In the genomic region with DNA sequence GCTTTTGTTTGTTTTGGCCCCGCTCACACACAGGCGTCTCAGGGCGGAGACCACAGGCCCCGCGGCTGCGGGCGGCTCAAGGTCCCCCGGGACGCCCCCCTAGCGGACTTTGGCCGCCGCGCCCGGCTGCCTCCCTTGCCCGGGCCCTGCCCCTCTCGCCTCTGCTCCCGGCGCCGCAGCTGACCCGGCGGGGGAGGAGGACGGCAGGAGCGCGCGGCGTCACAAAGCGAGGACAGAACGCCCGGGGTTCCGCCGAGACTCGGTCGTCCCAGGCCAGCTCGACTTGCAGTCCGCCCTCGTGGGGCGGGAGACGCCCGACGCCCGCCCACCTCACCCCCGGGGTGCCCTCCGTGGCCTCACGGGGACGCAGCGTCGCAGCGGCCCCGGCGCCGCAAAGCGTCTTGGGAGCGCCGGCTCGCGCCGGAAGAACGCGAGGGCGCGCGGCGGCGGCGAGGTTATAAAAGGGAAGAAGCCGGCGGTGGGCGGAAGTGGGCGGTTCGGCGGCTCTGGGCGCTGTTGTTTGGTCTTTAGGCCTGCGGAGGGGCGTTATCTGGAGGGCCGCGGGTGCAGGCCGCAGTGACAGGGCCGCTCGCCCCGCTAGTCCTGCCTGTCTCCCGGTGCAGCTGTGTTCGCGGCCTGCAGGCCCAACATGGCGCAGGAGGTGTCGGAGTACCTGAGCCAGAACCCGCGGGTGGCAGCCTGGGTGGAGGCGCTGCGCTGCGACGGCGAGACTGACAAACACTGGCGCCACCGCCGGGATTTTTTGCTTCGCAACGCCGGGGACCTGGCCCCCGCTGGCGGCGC, we compare ENCODE assay signal across 8 cellular contexts. TPM values are rescaled to one million over a fixed set of nuclear protein-coding genes. Genes with fewer than 3 reads are reported as not detected.
DNase-seq lines count a peak whose midpoint lies in the region; ATAC-seq and TF ChIP-seq lines count a peak whose summit lies in the region.

A gene with protein sequence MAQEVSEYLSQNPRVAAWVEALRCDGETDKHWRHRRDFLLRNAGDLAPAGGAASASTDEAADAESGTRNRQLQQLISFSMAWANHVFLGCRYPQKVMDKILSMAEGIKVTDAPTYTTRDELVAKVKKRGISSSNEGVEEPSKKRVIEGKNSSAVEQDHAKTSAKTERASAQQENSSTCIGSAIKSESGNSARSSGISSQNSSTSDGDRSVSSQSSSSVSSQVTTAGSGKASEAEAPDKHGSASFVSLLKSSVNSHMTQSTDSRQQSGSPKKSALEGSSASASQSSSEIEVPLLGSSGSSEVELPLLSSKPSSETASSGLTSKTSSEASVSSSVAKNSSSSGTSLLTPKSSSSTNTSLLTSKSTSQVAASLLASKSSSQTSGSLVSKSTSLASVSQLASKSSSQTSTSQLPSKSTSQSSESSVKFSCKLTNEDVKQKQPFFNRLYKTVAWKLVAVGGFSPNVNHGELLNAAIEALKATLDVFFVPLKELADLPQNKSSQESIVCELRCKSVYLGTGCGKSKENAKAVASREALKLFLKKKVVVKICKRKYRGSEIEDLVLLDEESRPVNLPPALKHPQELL (plus strand): TSS at position 488 of the 804 bp plus-strand sequence. CDS start 162 bp downstream, at position 650.

- in situ Hi-C loops in G401 (cut with HindIII; ENCODE audit: low sequenced_read_pairs) = no loop called here

- no peaks in the 10 kb centered on the region for H3K79me1 ChIP-seq in H9 (ENCODE audit: insufficient read depth, low read depth, low read length, poor library complexity, severe bottlenecking)

- peak within 1 kb of the TSS; percentile 97 for H3K18ac ChIP-seq in H9 (ENCODE audit: insufficient read length, low read depth, low read length)

- WGBS in H9 (ENCODE audit: extremely low coverage, insufficient read length, low lambda C conversion rate) = no CpG with 5 or more reads among the region's 101 CpGs

- no peaks in the 10 kb centered on the region for H4K20me1 ChIP-seq in H9 (ENCODE audit: control insufficient read depth, insufficient read depth, insufficient read length)

- TF ChIP-seq POLR2A in Raji (IDR thresholded peaks at IDR 0.05; ENCODE audit: insufficient read depth, low read depth, low read length) = peak; percentile 88

- no peak within 1 kb of the TSS for H3T11ph ChIP-seq in H9 (ENCODE audit: low read length)

- H3K14ac ChIP-seq in H9 (ENCODE audit: insufficient read depth, low read length) = peak within 1 kb of the TSS; percentile 99

- peak within 1 kb of the TSS; percentile 83 for H3K56ac ChIP-seq in H9 (ENCODE audit: insufficient read length, low read depth, low read length)

- DNase-seq in G401 (ENCODE audit: low spot score) (peak; percentile 90), H9 (peak; percentile 94), M059J (ENCODE audit: low read depth) (peak; percentile 90), fibroblast of peridontal ligament (ENCODE audit: extremely low read depth) (peak; percentile 88)
- peak; percentile 89 for DNase-seq in activated T-helper 9 cell treated with anti-CD3 and anti-CD28 coated beads, Interleukin-2, amount 50 U/mL, for 16 hours (ENCODE audit: low read depth)
- DNase-seq in natural killer cell treated with Interleukin-12 subunit alpha and Interleukin-12 subunit beta and Interleukin-15 and Interleukin-18, amount 100 ng/mL, for 72 hours (ENCODE audit: low spot score) = peak; percentile 95
- DNase-seq in stimulated activated naive CD8-positive, alpha-beta T cell treated with anti-CD3 and anti-CD28 coated beads, Interleukin-15, Interleukin-2, amounts not matched to agents 100 U/mL and 50 U/mL, for 24 hours = peak; percentile 95

- H3K9me3 Mint-ChIP-seq in H9 = peaks cover 0 to 2% of the 10 kb centered on the region in 2 experiments; a peak in 2 of 5 replicates
- no peaks in the 10 kb centered on the region for H3K9me3 Mint-ChIP-seq in natural killer cell treated with Interleukin-12 subunit alpha and Interleukin-12 subunit beta and Interleukin-15 and Interleukin-18, amount 100 ng/mL, for 72 hours

- no peak within 1 kb of the TSS for H2AFZ ChIP-seq in H9 (ENCODE audit: low read length)

- H3K9ac ChIP-seq in H9 (ENCODE audit: extremely low read depth, insufficient read length, low read length) = peak within 1 kb of the TSS; percentile 96

- peaks cover 24 to 36% (median 35%) of the 10 kb centered on the region in 3 experiments for H3K36me3 Mint-ChIP-seq in H9 (ENCODE audit: insufficient read depth in 1 of 3, low read depth in 3 of 3)
- H3K36me3 Mint-ChIP-seq in natural killer cell treated with Interleukin-12 subunit alpha and Interleukin-12 subunit beta and Interleukin-15 and Interleukin-18, amount 100 ng/mL, for 72 hours = peaks cover 26% of the 10 kb centered on the region

- H4K8ac ChIP-seq in H9 (replicated peaks; ENCODE audit: insufficient read length, low read depth, low read length) = peak within 1 kb of the TSS; percentile 62

- no peak within 1 kb of the TSS for H2BK20ac ChIP-seq in H9 (ENCODE audit: low read depth, low read length, poor library complexity, severe bottlenecking)

- H3K23ac ChIP-seq in H9 (ENCODE audit: insufficient read length, low read depth, low read length) = no peak within 1 kb of the TSS

- peak within 1 kb of the TSS; percentile 97 to 99 (median 97) for H3K27ac Mint-ChIP-seq in H9
- peak within 1 kb of the TSS; percentile 92 to 99 for H3K27ac Mint-ChIP-seq in natural killer cell treated with Interleukin-12 subunit alpha and Interleukin-12 subunit beta and Interleukin-15 and Interleukin-18, amount 100 ng/mL, for 72 hours

- no peaks in the 10 kb centered on the region for H3K27me3 ChIP-seq in H9 (ENCODE audit: insufficient read depth, low read length)

- no peaks in the 10 kb centered on the region for H3K4me1 ChIP-seq in H9 (ENCODE audit: insufficient read depth, low read length)

- peaks cover 14% of the 10 kb centered on the region for H3K23me2 ChIP-seq in H9 (ENCODE audit: insufficient read length, low read depth, low read length, poor library complexity, severe bottlenecking)

- H3K4me3 Mint-ChIP-seq in H9 = peak within 1 kb of the TSS; percentile 97 to 99
- peak within 1 kb of the TSS; percentile 92 for H3K4me3 Mint-ChIP-seq in natural killer cell treated with Interleukin-12 subunit alpha and Interleukin-12 subunit beta and Interleukin-15 and Interleukin-18, amount 100 ng/mL, for 72 hours

- H2BK12ac ChIP-seq in H9 (ENCODE audit: insufficient read length, low read depth, low read length) = no peak within 1 kb of the TSS

- no peak within 1 kb of the TSS for H4K91ac ChIP-seq in H9 (ENCODE audit: insufficient read length, low read depth, low read length)

- peak within 1 kb of the TSS; percentile 41; the same call in 1 of the 2 replicates for H2BK15ac ChIP-seq in H9 (ENCODE audit: low read depth, low read length)

- TF ChIP-seq CTCF in H9 (conservative IDR thresholded peaks at IDR 0.05) = peak; percentile 40

- peak within 1 kb of the TSS; percentile 74 for H3K4ac ChIP-seq in H9 (ENCODE audit: low read depth, low read length)

- peak; percentile 95 to 96 for ATAC-seq in natural killer cell treated with Interleukin-12 subunit alpha and Interleukin-12 subunit beta and Interleukin-15 and Interleukin-18, amount 100 ng/mL, for 72 hours
- peak; percentile 92 for ATAC-seq in stimulated activated naive CD8-positive, alpha-beta T cell treated with anti-CD3 and anti-CD28 coated beads, Interleukin-15, Interleukin-2, amounts not matched to agents 100 U/mL and 50 U/mL, for 24 hours

- H4K5ac ChIP-seq in H9 (ENCODE audit: insufficient read length, low read depth, low read length) = peak within 1 kb of the TSS; percentile 82

- peak within 1 kb of the TSS; percentile 97 for H3K27ac ChIP-seq in H9 (ENCODE audit: insufficient read length, low read depth, low read length)

- H2BK120ac ChIP-seq in H9 (ENCODE audit: low read depth, low read length, poor library complexity, severe bottlenecking) = no peak within 1 kb of the TSS

- H2BK5ac ChIP-seq in H9 (ENCODE audit: insufficient read length, low read length) = peak within 1 kb of the TSS; percentile 75

- H3K4me2 ChIP-seq in H9 (ENCODE audit: insufficient read depth, insufficient read length, low read length) = peak within 1 kb of the TSS; percentile 89

- H3K27me3 Mint-ChIP-seq in H9 (ENCODE audit: low read depth) = no peaks in the 10 kb centered on the region
- no peaks in the 10 kb centered on the region for H3K27me3 Mint-ChIP-seq in natural killer cell treated with Interleukin-12 subunit alpha and Interleukin-12 subunit beta and Interleukin-15 and Interleukin-18, amount 100 ng/mL, for 72 hours

- peaks cover 20 to 23% of the 10 kb centered on the region in 2 experiments for H3K4me1 Mint-ChIP-seq in H9
- H3K4me1 Mint-ChIP-seq in natural killer cell treated with Interleukin-12 subunit alpha and Interleukin-12 subunit beta and Interleukin-15 and Interleukin-18, amount 100 ng/mL, for 72 hours (ENCODE audit: low read depth in 2 of 2) = peaks cover 24 to 29% of the 10 kb centered on the region in 2 donors

- no peak within 1 kb of the TSS for H2AK5ac ChIP-seq in H9 (ENCODE audit: insufficient read length, low read length)

- no peaks in the 10 kb centered on the region for H3K9me3 ChIP-seq in H9 (ENCODE audit: control insufficient read depth, low read depth, low read length)

- peaks cover 3% of the 10 kb centered on the region; the same call in 1 of the 2 replicates for H3K79me2 ChIP-seq in H9 (ENCODE audit: insufficient read depth, low read length)

RNA-seq across cellular contexts. Expression of the gene that starts here (rescaled TPM):
- 14.0 and 20.7 TPM in 2 replicates for total RNA-seq in G401 (2014; rRNA removed; shearing (Covaris generic))
- 23.0 and 24.0 TPM in 2 replicates for total RNA-seq in H9 (2021)
- total RNA-seq in M059J (2014; rRNA removed; shearing (Covaris generic)) = 30.7 and 31.8 TPM in 2 replicates
- total RNA-seq in natural killer cell treated with Interleukin-12 subunit alpha and Interleukin-12 subunit beta and Interleukin-15 and Interleukin-18, amount 100 ng/mL, for 72 hours = 10 to 100 TPM; 22.0 to 22.7 TPM

Comparison
In these comparisons a context has a peak if more than half of its experiments do, and no peak if none do; other contexts are left out.
1. Peak in every context shown above with its lines: DNase-seq, ATAC-seq and H3K27ac ChIP-seq.